25 cellular contexts compared by ENCODE assay signal in the genomic region with DNA sequence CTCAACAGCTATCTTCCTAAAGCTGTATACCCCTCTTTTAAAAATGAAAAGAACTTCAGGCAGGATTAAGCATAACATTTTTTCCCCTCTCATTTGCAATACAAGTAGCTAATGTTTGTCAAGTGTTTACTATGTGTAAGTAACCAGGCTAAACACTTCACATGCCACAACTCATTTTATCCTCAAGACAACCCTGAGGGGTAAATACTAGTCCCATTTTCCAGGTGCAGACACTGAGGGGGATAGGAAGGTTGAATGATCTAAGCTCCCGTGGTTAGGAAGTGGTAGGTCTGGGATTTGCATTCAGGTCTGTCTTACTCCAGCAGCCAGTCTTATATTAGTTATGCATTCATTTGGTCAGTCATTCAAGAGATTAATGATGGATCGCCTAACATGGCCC.
"Had no signal": no experiment of that assay in that cellular context is flagged by ENCODE, and none has a peak within 500 bp of the region (broad histone marks: within the 10 kb centered on the region; RNA-seq: fewer than 3 reads in every experiment).

No MANE protein-coding gene starts in this region.

- H3K9me3 ChIP-seq: SJSA1 had no signal

- H3K27me3 ChIP-seq: brain microvascular endothelial cell, cardiac muscle cell, SJSA1 had no signal

- H3K4me3 ChIP-seq: cardiac muscle cell, SJSA1 had no signal

- ATAC-seq: activated T-helper 17 cell treated with anti-CD3 and anti-CD28 coated beads, Interleukin-2, amount 50 U/mL, for 72 hours had no signal

- H3K4me1 Mint-ChIP-seq: activated CD4-positive, alpha-beta T cell treated with anti-CD3 and anti-CD28 coated beads, Interleukin-2, amount 10 ng/mL, durations not matched to agents 7 days and 5 days had no signal

- DNase-seq: activated CD4-positive, alpha-beta memory T cell treated with anti-CD3 and anti-CD28 coated beads for 36 hours; activated CD4-positive, alpha-beta T cell treated with anti-CD3 and anti-CD28 coated beads, Interleukin-2, amount 10 ng/mL, durations not matched to agents 7 days and 5 days; activated CD4-positive, CD25-positive, alpha-beta regulatory T cell; activated CD8-positive, alpha-beta memory T cell treated with anti-CD3 and anti-CD28 coated beads for 24 hours; activated gamma-delta T cell; activated naive CD4-positive, alpha-beta T cell treated with anti-CD3 and anti-CD28 coated beads for 36 hours; activated T-cell treated with anti-CD3 and anti-CD28 coated beads, Interleukin-2, amount 50 U/mL, for 48 hours; amygdala; brain microvascular endothelial cell; cerebellar nuclear complex; Kasumi-1; KBM-7; NCI-H146; NCI-H187 treated with DMSO at 0.1 percent for 48 hours; NCI-H2171; NCI-H2227 treated with DMSO at 0.1 percent for 48 hours; NCI-H526 treated with DMSO at 0.1 percent for 48 hours; NCI-H82; SHP77; T-helper 2 cell; T1000 had no signal

- H3K27me3 Mint-ChIP-seq: activated CD4-positive, alpha-beta memory T cell treated with anti-CD3 and anti-CD28 coated beads for 36 hours; activated CD4-positive, alpha-beta T cell treated with anti-CD3 and anti-CD28 coated beads, Interleukin-2, amount 10 ng/mL, durations not matched to agents 7 days and 5 days; activated naive CD8-positive, alpha-beta T cell; activated T-helper 17 cell treated with anti-CD3 and anti-CD28 coated beads, Interleukin-2, amount 50 U/mL, for 72 hours had no signal

- H3K27ac Mint-ChIP-seq: activated CD4-positive, alpha-beta memory T cell treated with anti-CD3 and anti-CD28 coated beads for 36 hours; activated CD4-positive, alpha-beta T cell treated with anti-CD3 and anti-CD28 coated beads, Interleukin-2, amount 10 ng/mL, durations not matched to agents 7 days and 5 days; activated naive CD4-positive, alpha-beta T cell treated with anti-CD3 and anti-CD28 coated beads for 36 hours; activated naive CD8-positive, alpha-beta T cell; activated T-helper 17 cell treated with anti-CD3 and anti-CD28 coated beads, Interleukin-2, amount 50 U/mL, for 72 hours had no signal

- H3K36me3 ChIP-seq: brain microvascular endothelial cell, cardiac muscle cell had no signal

- H3K4me3 Mint-ChIP-seq: activated CD4-positive, alpha-beta memory T cell treated with anti-CD3 and anti-CD28 coated beads for 36 hours; activated CD4-positive, alpha-beta T cell treated with anti-CD3 and anti-CD28 coated beads, Interleukin-2, amount 10 ng/mL, durations not matched to agents 7 days and 5 days; activated naive CD4-positive, alpha-beta T cell treated with anti-CD3 and anti-CD28 coated beads for 36 hours; activated naive CD8-positive, alpha-beta T cell; activated T-helper 17 cell treated with anti-CD3 and anti-CD28 coated beads, Interleukin-2, amount 50 U/mL, for 72 hours had no signal

- H3K9me3 Mint-ChIP-seq: activated CD4-positive, alpha-beta memory T cell treated with anti-CD3 and anti-CD28 coated beads for 36 hours; activated CD4-positive, alpha-beta T cell treated with anti-CD3 and anti-CD28 coated beads, Interleukin-2, amount 10 ng/mL, durations not matched to agents 7 days and 5 days; activated naive CD4-positive, alpha-beta T cell treated with anti-CD3 and anti-CD28 coated beads for 36 hours; activated T-helper 17 cell treated with anti-CD3 and anti-CD28 coated beads, Interleukin-2, amount 50 U/mL, for 72 hours had no signal

- H3K27ac ChIP-seq: brain microvascular endothelial cell, cardiac muscle cell, SJSA1 had no signal
